ENCODE assay signal across 8 cellular contexts in the genomic region with DNA sequence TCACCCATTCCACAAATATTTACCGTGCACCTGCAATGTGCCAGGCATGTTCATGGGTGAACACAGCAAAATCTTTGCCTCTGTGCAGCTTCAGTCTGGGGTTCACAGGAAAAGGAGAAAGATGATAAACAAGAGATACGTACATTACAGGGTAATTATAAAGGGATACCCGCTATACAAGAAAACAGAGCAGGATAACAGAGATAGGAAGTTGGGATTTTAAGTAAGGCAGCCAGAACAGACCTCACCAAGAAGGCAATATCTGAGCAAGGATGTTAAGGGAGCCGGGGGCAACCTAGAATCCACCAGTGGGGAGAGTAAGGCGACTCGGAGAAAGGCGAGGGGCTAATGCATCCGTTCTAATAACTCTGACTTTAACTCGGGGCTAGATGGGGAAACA. TPM values are rescaled to one million over a fixed set of nuclear protein-coding genes. Genes with fewer than 3 reads are reported as not detected.
DNase-seq lines count a peak whose midpoint lies in the region; TF ChIP-seq lines count a peak whose summit lies in the region.

No MANE protein-coding gene starts in this region.

- TF ChIP-seq CTCF in left ventricle myocardium inferior (IDR thresholded peaks at IDR 0.05; ENCODE audit: borderline replicate concordance) = no peak

- no peak overlapping the region for H3K14ac ChIP-seq in neuronal stem cell (ENCODE audit: low read length)

- H3K36me3 ChIP-seq in left ventricle myocardium inferior = no peaks in the 10 kb centered on the region
- H3K36me3 ChIP-seq in NT2/D1 (ENCODE audit: insufficient read depth, insufficient read length, low read length) = peaks cover 7% of the 10 kb centered on the region
- H3K36me3 ChIP-seq in duodenal mucosa (ENCODE audit: control insufficient read depth in 1 of 2, insufficient read depth in 2 of 2, low read length in 2 of 2) = no peaks in the 10 kb centered on the region
- H3K36me3 ChIP-seq in neuronal stem cell (replicated peaks in 1 of 2; ENCODE audit: control insufficient read depth in 2 of 2, insufficient read depth in 2 of 2, low read length in 2 of 2) = no peaks in the 10 kb centered on the region

- H4K91ac ChIP-seq in neuronal stem cell (ENCODE audit: low read depth, low read length, poor library complexity) = no peak overlapping the region

- no peak overlapping the region for H3K4ac ChIP-seq in neuronal stem cell (ENCODE audit: low read length)

- H3K23ac ChIP-seq in neuronal stem cell (ENCODE audit: low read depth, low read length, poor library complexity) = no peak overlapping the region

- no peak overlapping the region for H2BK5ac ChIP-seq in neuronal stem cell (ENCODE audit: low read length)

- peak overlapping the region; percentile 97 for H3K4me3 ChIP-seq in left ventricle myocardium inferior
- H3K4me3 ChIP-seq in NT2/D1 (ENCODE audit: insufficient read length, low read depth) = peak overlapping the region; percentile 38
- H3K4me3 ChIP-seq in duodenal mucosa (ENCODE audit: low read depth in 1 of 2, low read length in 2 of 2) = peak overlapping the region; percentile 81 to 87
- peak overlapping the region; percentile 79 to 97 for H3K4me3 ChIP-seq in neuronal stem cell (ENCODE audit: low read length in 2 of 2)

- H3K27me3 ChIP-seq in left ventricle myocardium inferior (ENCODE audit: low read depth) (no peaks in the 10 kb centered on the region), NT2/D1 (ENCODE audit: insufficient read depth, insufficient read length) (no peaks in the 10 kb centered on the region), duodenal mucosa (ENCODE audit: control insufficient read depth in 1 of 2, insufficient read depth in 2 of 2, low read length in 2 of 2) (no peaks in the 10 kb centered on the region), neuronal stem cell (ENCODE audit: control insufficient read depth in 3 of 3, insufficient read depth in 3 of 3, low read depth in 1 of 3, low read length in 3 of 3) (no peaks in the 10 kb centered on the region)

- peak overlapping the region; percentile 87 for H3K4me2 ChIP-seq in neuronal stem cell (ENCODE audit: insufficient read depth, low read length, poor library complexity, severe bottlenecking)

- peak overlapping the region; percentile 89 for H3K18ac ChIP-seq in neuronal stem cell (ENCODE audit: low read length)

- intact Hi-C loops in left ventricle myocardium inferior (cut with micrococcal nuclease) (no loop called here), cardiac septum (cut with DNase I) (no loop called here)

- no peak overlapping the region for H2BK12ac ChIP-seq in neuronal stem cell (ENCODE audit: low read length)

- H2BK120ac ChIP-seq in neuronal stem cell (ENCODE audit: low read depth, low read length) = no peak overlapping the region

- H2AFZ ChIP-seq in neuronal stem cell (ENCODE audit: low read length) = peak overlapping the region; percentile 85

- no CpG with 5 or more reads among the region's 9 CpGs for WGBS in neuronal stem cell (ENCODE audit: extremely low coverage in 2 of 2, insufficient read length in 2 of 2, insufficient replicate concordance in 1 of 2), 2 donors

- no peak overlapping the region for H2AK5ac ChIP-seq in neuronal stem cell (ENCODE audit: low read depth, low read length)

- no peaks in the 10 kb centered on the region for H3K9me3 ChIP-seq in left ventricle myocardium inferior (replicated peaks)
- H3K9me3 ChIP-seq in NT2/D1 (ENCODE audit: insufficient read depth, low read length) = no peaks in the 10 kb centered on the region
- no peaks in the 10 kb centered on the region for H3K9me3 ChIP-seq in duodenal mucosa (ENCODE audit: control insufficient read depth in 1 of 2, low read length in 2 of 2)
- no peaks in the 10 kb centered on the region for H3K9me3 ChIP-seq in neuronal stem cell (replicated peaks in 1 of 2; ENCODE audit: control insufficient read depth in 2 of 2, insufficient read depth in 1 of 2, low read depth in 1 of 2, low read length in 2 of 2)

- H3K79me1 ChIP-seq in neuronal stem cell (ENCODE audit: low read depth, low read length) = no peaks in the 10 kb centered on the region

- H3K9ac ChIP-seq in NT2/D1 (ENCODE audit: insufficient read length, low read depth) (peak overlapping the region; percentile 81), duodenal mucosa (ENCODE audit: low read depth in 1 of 2, low read length in 2 of 2) (peak overlapping the region; percentile 60 to 83), neuronal stem cell (ENCODE audit: low read depth, low read length, poor library complexity) (peak overlapping the region; percentile 32)

- no peak overlapping the region for H4K8ac ChIP-seq in neuronal stem cell (ENCODE audit: low read depth, low read length)

- H2BK15ac ChIP-seq in neuronal stem cell (ENCODE audit: low read length) = no peak overlapping the region

- DNase-seq in left ventricle myocardium inferior (no peak), cardiac septum (ENCODE audit: low spot score) (no peak), NT2/D1 (ENCODE audit: low read depth, low spot score) (no peak), neuronal stem cell (ENCODE audit: low spot score) (no peak), HT-29 (ENCODE audit: low spot score) (no peak), T1000 (lab: John Stamatoyannopoulos, UW) (no peak), DMS79 treated with DMSO at 0.1 percent for 48 hours (lab: John Stamatoyannopoulos, UW) (no peak)

- H3K4me1 ChIP-seq in left ventricle myocardium inferior = peaks cover 53% of the 10 kb centered on the region
- peaks cover 3% of the 10 kb centered on the region for H3K4me1 ChIP-seq in NT2/D1 (ENCODE audit: insufficient read depth, insufficient read length)
- H3K4me1 ChIP-seq in duodenal mucosa (ENCODE audit: control insufficient read depth in 1 of 2, insufficient read depth in 2 of 2, low read length in 2 of 2) = peaks cover 19 to 27% of the 10 kb centered on the region in 2 donors
- peaks cover 2 to 12% of the 10 kb centered on the region in 2 donors for H3K4me1 ChIP-seq in neuronal stem cell (ENCODE audit: control insufficient read depth in 2 of 2, insufficient read depth in 1 of 2, low read depth in 1 of 2, low read length in 2 of 2)

- H3K27ac ChIP-seq in left ventricle myocardium inferior (replicated peaks) (peak overlapping the region; percentile 81), duodenal mucosa (ENCODE audit: low read depth, low read length) (peak overlapping the region; percentile 58), neuronal stem cell (replicated peaks; ENCODE audit: low read length) (peak overlapping the region; percentile 74)

RNA-seq across cellular contexts. Expression of gene RAD23B, which starts 0.8 kb away (rescaled TPM):
- total RNA-seq in left ventricle myocardium inferior (104 TPM), cardiac septum (103 TPM)
- polyA plus RNA-seq in neuronal stem cell (2013, experiment 1 of 2) = 166 TPM
- 182 TPM for polyA plus RNA-seq in neuronal stem cell (2013, experiment 2 of 2)
- total RNA-seq in HT-29 (2014; rRNA removed; shearing (Covaris generic)) = 69.9 and 76.8 TPM in 2 replicates

Comparison
In these comparisons a context has a peak if more than half of its experiments do, and no peak if none do; other contexts are left out.
1. H3K4me3 ChIP-seq: peak in every context shown above with its lines; median percentile 97 in left ventricle myocardium inferior; 88 in neuronal stem cell; 84 in duodenal mucosa; 38 in NT2/D1.